ENCODE assay signal across 10 cellular contexts in the genomic region with DNA sequence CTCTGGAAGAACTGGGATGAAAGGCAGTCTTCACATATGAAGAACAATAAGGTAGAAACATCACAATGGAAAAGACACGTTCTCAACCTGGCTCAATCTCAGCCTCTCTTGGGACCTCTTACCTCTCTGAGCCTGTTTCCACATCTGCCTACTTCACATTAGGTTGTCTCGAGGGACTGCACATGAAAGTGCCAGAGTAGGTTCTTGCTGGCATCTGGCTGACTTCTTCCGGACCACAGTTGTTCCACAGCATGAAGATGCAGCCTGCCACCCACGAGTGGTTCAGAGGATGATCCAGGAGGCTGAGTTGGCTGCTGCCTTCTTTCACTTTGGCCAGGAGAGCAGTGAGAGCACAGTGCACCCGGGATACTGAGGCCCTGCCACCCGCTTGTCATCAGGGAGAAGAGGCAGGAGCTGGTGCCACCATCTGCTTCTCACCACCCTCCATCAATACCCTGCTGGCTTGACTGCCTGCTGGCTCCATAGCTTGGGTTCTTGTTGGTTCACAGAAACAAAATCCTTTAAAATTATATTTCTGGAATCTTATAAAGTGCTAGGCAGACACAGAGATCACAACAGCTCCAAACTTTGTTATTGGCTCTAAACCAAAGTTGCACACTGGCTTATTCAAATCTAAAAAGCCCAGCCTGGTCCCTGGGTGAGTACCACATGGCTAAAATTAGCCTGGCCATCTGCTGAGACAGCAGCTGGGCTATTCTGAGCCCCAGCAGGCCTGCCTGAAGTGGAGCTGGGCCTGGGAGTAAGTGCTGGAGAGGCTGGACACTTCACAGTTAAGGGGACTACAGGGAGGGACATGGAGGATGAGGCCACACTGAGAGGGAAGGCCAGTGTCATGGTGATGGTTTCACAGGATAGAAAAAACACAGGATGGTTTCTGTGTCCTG. TPM values are rescaled to one million over a fixed set of nuclear protein-coding genes. Genes with fewer than 3 reads are reported as not detected.
DNase-seq lines count a peak whose midpoint lies in the region; ATAC-seq and TF ChIP-seq lines count a peak whose summit lies in the region.
"Had no signal": no experiment of that assay in that cellular context is flagged by ENCODE, and none has a peak within 500 bp of the region (broad histone marks: within the 10 kb centered on the region; RNA-seq: fewer than 3 reads in every experiment).

No MANE protein-coding gene starts in this region.

- peak overlapping the region in 1 of 3 experiments; percentile 70 for H3K4me3 Mint-ChIP-seq in nephron
- H3K4me3 Mint-ChIP-seq: T-helper 2 cell treated with Interferon-gamma antibody and Interleukin-4, amounts not matched to agents 5 μg/mL and 100 μg/mL, for 36 hours had no signal

- peaks cover 68% of the 10 kb centered on the region for H3F3A ChIP-seq in SU-DHL-6 (ENCODE audit: insufficient read depth)

- no peaks in the 10 kb centered on the region; the same call in 1 of the 2 replicates for H3K36me3 ChIP-seq in SU-DHL-6 (ENCODE audit: low read length)

- ATAC-seq in GM18867 (IDR thresholded peaks at IDR 0.05; ENCODE audit: unreplicated experiment): peak; percentile 40
- peak; percentile 49 for ATAC-seq in HG02763 (IDR thresholded peaks at IDR 0.05; ENCODE audit: unreplicated experiment)
- no peak for ATAC-seq in left colon

- H3K4me2 ChIP-seq in SU-DHL-6 (ENCODE audit: low read depth, low read length, poor library complexity, severe bottlenecking): peak overlapping the region; percentile 80

- TF ChIP-seq CTCF in SU-DHL-6 (IDR thresholded peaks at IDR 0.05; ENCODE audit: insufficient read depth, low read length, poor library complexity, severe bottlenecking): no peak
- no peak for TF ChIP-seq CTCF in nephron (IDR thresholded peaks at IDR 0.05; ENCODE audit: unreplicated experiment in 3 of 3)

- intact Hi-C loops in left colon (cut with DNase I, micrococcal nuclease): no loop called here

- H2AFZ ChIP-seq in SU-DHL-6 (ENCODE audit: low read depth, low read length, severe bottlenecking): no peak overlapping the region

- peak overlapping the region; percentile 33 for H3K4me3 ChIP-seq in SU-DHL-6 (ENCODE audit: insufficient read depth, low read length, poor library complexity, severe bottlenecking)
- H3K4me3 ChIP-seq: coronary artery had no signal

- H3K9me2 ChIP-seq in SU-DHL-6 (replicated peaks; ENCODE audit: insufficient read depth, low read length): no peaks in the 10 kb centered on the region

- peak overlapping the region; percentile 99 for H3K27ac ChIP-seq in SU-DHL-6 (ENCODE audit: low read depth, low read length)

- H3K27me3 ChIP-seq in SU-DHL-6 (ENCODE audit: low read length): no peaks in the 10 kb centered on the region

- peak overlapping the region; percentile 70 to 72 (median 70) for H3K27ac Mint-ChIP-seq in nephron
- H3K27ac Mint-ChIP-seq: T-helper 2 cell treated with Interferon-gamma antibody and Interleukin-4, amounts not matched to agents 5 μg/mL and 100 μg/mL, for 36 hours had no signal

- H3K36me3 Mint-ChIP-seq in nephron (ENCODE audit: low read depth): peaks cover 43% of the 10 kb centered on the region

- no peaks in the 10 kb centered on the region for H3K9me3 ChIP-seq in SU-DHL-6 (ENCODE audit: insufficient read depth, low read length)

- H3K9ac ChIP-seq in SU-DHL-6 (ENCODE audit: low read length): peak overlapping the region; percentile 68

- H4K20me1 ChIP-seq in SU-DHL-6 (ENCODE audit: low read depth, low read length): no peaks in the 10 kb centered on the region

- peaks cover 48% of the 10 kb centered on the region for H3K4me1 Mint-ChIP-seq in nephron

- no peaks in the 10 kb centered on the region for H3K27me3 Mint-ChIP-seq in nephron (ENCODE audit: low read depth)

- no peaks in the 10 kb centered on the region for H3K9me3 Mint-ChIP-seq in nephron
- H3K9me3 Mint-ChIP-seq: T-helper 2 cell treated with Interferon-gamma antibody and Interleukin-4, amounts not matched to agents 5 μg/mL and 100 μg/mL, for 36 hours had no signal

- DNase-seq in NCI-H2196 (lab: John Stamatoyannopoulos, UW; ENCODE audit: unreplicated experiment) (no peak), left colon (no peak)
- DNase-seq in activated CD4-positive, CD25-positive, alpha-beta regulatory T cell (lab: John Stamatoyannopoulos, UW): no peak
- no peak for DNase-seq in stimulated activated naive CD4-positive, alpha-beta T cell treated with Interleukin-2 at 50 U/mL for 16 hours (lab: John Stamatoyannopoulos, UW)

- H3K79me2 ChIP-seq in SU-DHL-6 (ENCODE audit: insufficient read depth, low read length): no peaks in the 10 kb centered on the region

RNA-seq across cellular contexts. Expression of a gene that starts 47.0 kb away (rescaled TPM):
- 1 to 10 TPM; 2.7 to 3.5 TPM for total RNA-seq in left colon

RNA-seq across cellular contexts. Expression of a gene that starts 52.0 kb away (rescaled TPM):
- 10 to 100 TPM; 44.8 to 48.9 TPM for total RNA-seq in left colon
